In the genomic region with DNA sequence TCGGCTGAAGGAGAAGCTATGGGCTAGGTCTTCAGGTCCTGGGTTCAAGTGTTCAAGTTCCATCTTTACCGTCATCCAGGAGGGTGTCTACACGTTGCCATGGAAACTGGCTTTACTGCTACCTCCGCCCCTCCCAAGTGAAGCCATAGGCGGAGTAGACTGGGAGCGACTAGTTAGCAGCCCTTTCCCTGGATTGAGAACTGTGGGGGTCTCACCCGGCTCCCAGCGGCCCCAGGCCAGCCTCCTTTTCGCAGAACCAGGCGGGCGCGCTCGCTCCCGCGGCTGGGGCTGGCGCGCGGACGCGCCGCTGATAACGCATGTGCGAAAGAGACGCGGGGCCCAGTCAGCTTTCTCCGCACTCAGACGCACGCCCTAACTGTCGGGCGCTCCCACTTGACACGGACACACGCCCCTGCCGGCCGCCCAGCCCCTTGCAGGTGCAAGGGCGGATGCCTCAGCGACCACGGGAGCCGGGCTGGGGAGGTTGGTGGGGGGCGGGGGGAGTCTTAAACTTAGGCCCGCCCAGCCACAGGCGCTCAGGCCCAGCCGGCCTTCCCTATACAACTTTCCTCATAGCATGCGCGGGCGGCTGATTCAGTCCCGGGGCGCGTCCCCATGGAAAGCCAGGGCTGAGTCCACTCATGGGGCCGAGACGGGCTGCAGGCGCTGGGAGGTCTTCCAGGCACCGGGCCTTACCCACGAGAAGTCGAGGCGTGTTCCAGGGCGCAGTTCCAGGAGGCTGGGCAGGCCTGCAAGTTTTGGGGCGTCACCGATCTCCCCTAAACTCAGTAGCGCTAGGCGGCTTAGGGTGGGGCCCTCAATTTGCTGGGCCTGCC, we compare ENCODE assay signal across 9 cellular contexts. TPM values are rescaled to one million over a fixed set of nuclear protein-coding genes. Genes with fewer than 3 reads are reported as not detected.
DNase-seq lines count a peak whose midpoint lies in the region; ATAC-seq lines count a peak whose summit lies in the region.
"Had no signal": no experiment of that assay in that cellular context is flagged by ENCODE, and none has a peak within 500 bp of the region (broad histone marks: within the 10 kb centered on the region; RNA-seq: fewer than 3 reads in every experiment).

No MANE protein-coding gene starts in this region.

- peaks cover 20% of the 10 kb centered on the region for H3K4me1 ChIP-seq in CD8-positive, alpha-beta memory T cell (ENCODE audit: insufficient read depth, low read length)
- peaks cover 22% of the 10 kb centered on the region for H3K4me1 ChIP-seq in ectodermal cell (ENCODE audit: control insufficient read depth, insufficient read depth, low read length)

- POLR2A ChIA-PET in CD8-positive, alpha-beta memory T cell (lab: Charles Lee) = interaction anchor here (0.6 to 1.0 kb wide), 2 partner anchors 8 to 14 kb away, joined by 3 to 4 read pairs; partner anchors contain the start of gene EFNA3

- CTCF ChIA-PET in CD8-positive, alpha-beta memory T cell (lab: Charles Lee) = interaction anchor here (1.0 to 4.7 kb wide), 6 partner anchors 9 to 25 kb away, joined by 3 to 39 read pairs (median 8); partner anchors contain the start of gene ADAM15

- no peaks in the 10 kb centered on the region for H3K27me3 ChIP-seq in CD8-positive, alpha-beta memory T cell (ENCODE audit: insufficient read depth, low read length, poor library complexity, severe bottlenecking)
- peaks cover 43% of the 10 kb centered on the region for H3K27me3 ChIP-seq in ectodermal cell (ENCODE audit: control insufficient read depth, insufficient read depth, low read length, poor library complexity, severe bottlenecking)

- H3K9me3 ChIP-seq in CD8-positive, alpha-beta memory T cell (ENCODE audit: low read length) = no peaks in the 10 kb centered on the region
- H3K9me3 ChIP-seq in ectodermal cell (ENCODE audit: control insufficient read depth, low read length) = no peaks in the 10 kb centered on the region

- no peaks in the 10 kb centered on the region for H3K36me3 ChIP-seq in CD8-positive, alpha-beta memory T cell (ENCODE audit: insufficient read depth, low read length)
- H3K36me3 ChIP-seq in ectodermal cell (ENCODE audit: control insufficient read depth, insufficient read depth, low read length) = no peaks in the 10 kb centered on the region

- peaks cover 0 to 16% (median 8%) of the 10 kb centered on the region in 3 donors for H3K36me3 Mint-ChIP-seq in CD8-positive, alpha-beta memory T cell

- H3K27me3 Mint-ChIP-seq in CD8-positive, alpha-beta memory T cell = no peaks in the 10 kb centered on the region

- no peaks in the 10 kb centered on the region for H3K9me3 Mint-ChIP-seq in CD8-positive, alpha-beta memory T cell
- H3K9me3 Mint-ChIP-seq: T-helper 1 cell treated with Interleukin-12 subunit alpha and Interleukin-12 subunit beta and Interleukin-4 antibody, amounts not matched to agents 30 μg/mL and 1 μg/mL, for 36 hours had no signal

- peaks cover 14 to 41% (median 29%) of the 10 kb centered on the region in 3 donors for H3K4me1 Mint-ChIP-seq in CD8-positive, alpha-beta memory T cell

- H3K27ac ChIP-seq in CD8-positive, alpha-beta memory T cell (ENCODE audit: low read depth, low read length) = peak overlapping the region; percentile 43
- H3K27ac ChIP-seq in ectodermal cell (ENCODE audit: insufficient read depth, low read depth, low read length, poor library complexity, severe bottlenecking) = no peak overlapping the region

- WGBS in ectodermal cell, 2 experiments = 6 to 8% methylated on average over 60 of the region's 60 CpGs

- peak overlapping the region; percentile 15 to 68 (median 32) for H3K4me3 Mint-ChIP-seq in CD8-positive, alpha-beta memory T cell
- H3K4me3 Mint-ChIP-seq: T-helper 1 cell treated with Interleukin-12 subunit alpha and Interleukin-12 subunit beta and Interleukin-4 antibody, amounts not matched to agents 30 μg/mL and 1 μg/mL, for 36 hours had no signal

- peak overlapping the region; percentile 74 for H3K4me3 ChIP-seq in CD8-positive, alpha-beta memory T cell (ENCODE audit: low read length)
- peak overlapping the region; percentile 47 for H3K4me3 ChIP-seq in ectodermal cell (ENCODE audit: insufficient read depth, low read depth, low read length)

- H3K27ac Mint-ChIP-seq in CD8-positive, alpha-beta memory T cell = peak overlapping the region in 2 of 8 donors; percentile 32 to 43
- H3K27ac Mint-ChIP-seq: T-helper 1 cell treated with Interleukin-12 subunit alpha and Interleukin-12 subunit beta and Interleukin-4 antibody, amounts not matched to agents 30 μg/mL and 1 μg/mL, for 36 hours had no signal

- peak; percentile 70 for ATAC-seq in GM21723 (IDR thresholded peaks at IDR 0.05; ENCODE audit: unreplicated experiment)

- DNase-seq in CD8-positive, alpha-beta memory T cell = peak; percentile 57 to 87 (median 76)
- DNase-seq in NCI-H2107 (lab: John Stamatoyannopoulos, UW) (peak; percentile 33), lung microvascular endothelial cell (ENCODE audit: low read depth in 2 of 2) (peak; percentile 76 to 80)
- peak; percentile 63 to 66 for DNase-seq in activated CD4-positive, alpha-beta T cell treated with anti-CD3 and anti-CD28 coated beads, Interleukin-2, amount 50 U/mL, for 4 hours
- peak; percentile 67 for DNase-seq in stimulated activated CD8-positive, alpha-beta memory T cell treated with anti-CD3 and anti-CD28 coated beads, Interleukin-4, amount 100 ng/mL, for 24 hours (ENCODE audit: low read depth)
- DNase-seq in NK-92 treated with Interleukin-12 subunit alpha and Interleukin-12 subunit beta, amount 100 ng/mL, for 24 hours (lab: John Stamatoyannopoulos, UW) = no peak

RNA-seq across cellular contexts. Expression of gene EFNA4, which starts 7.4 kb away (rescaled TPM):
- 1 to 10 TPM; 3.4 to 3.7 TPM for total RNA-seq in CD8-positive, alpha-beta memory T cell
- polyA plus RNA-seq in CD8-positive, alpha-beta memory T cell = 3.0 TPM
- 26.4 TPM for polyA plus RNA-seq in ectodermal cell (2013, experiment 1 of 4)
- polyA plus RNA-seq in ectodermal cell (2013, experiment 2 of 4) = 21.2 TPM
- polyA plus RNA-seq in ectodermal cell (2013, experiment 3 of 4) = 23.0 TPM
- polyA plus RNA-seq in ectodermal cell (2013, experiment 4 of 4) = 24.4 TPM
- total RNA-seq in lung microvascular endothelial cell = 13.5 and 15.1 TPM in 2 replicates

RNA-seq across cellular contexts. Expression of gene EFNA3, which starts 7.7 kb away (rescaled TPM):
- total RNA-seq in CD8-positive, alpha-beta memory T cell = 1 to 10 TPM in 1 of 2 experiments, under 1 TPM in 1; 0.94 to 1.4 TPM
- 1.0 TPM for polyA plus RNA-seq in CD8-positive, alpha-beta memory T cell
- 8.6 TPM for polyA plus RNA-seq in ectodermal cell (2013, experiment 1 of 4)
- polyA plus RNA-seq in ectodermal cell (2013, experiment 2 of 4) = 7.6 TPM
- polyA plus RNA-seq in ectodermal cell (2013, experiment 3 of 4) = 7.6 TPM
- 6.8 TPM for polyA plus RNA-seq in ectodermal cell (2013, experiment 4 of 4)
- 0.79 and 1.3 TPM in 2 replicates for total RNA-seq in lung microvascular endothelial cell

RNA-seq across cellular contexts. Expression of gene ADAM15, which starts 19.8 kb away (rescaled TPM):
- total RNA-seq in CD8-positive, alpha-beta memory T cell = 10 to 100 TPM; 34.5 to 36.9 TPM
- polyA plus RNA-seq in CD8-positive, alpha-beta memory T cell = 15.3 TPM
- polyA plus RNA-seq in ectodermal cell (2013, experiment 1 of 4) = 34.7 TPM
- polyA plus RNA-seq in ectodermal cell (2013, experiment 2 of 4) = 31.6 TPM
- 21.0 TPM for polyA plus RNA-seq in ectodermal cell (2013, experiment 3 of 4)
- 22.3 TPM for polyA plus RNA-seq in ectodermal cell (2013, experiment 4 of 4)
- 82.5 and 197 TPM in 2 replicates for total RNA-seq in lung microvascular endothelial cell

RNA-seq across cellular contexts. Expression of gene DCST1, which starts 37.3 kb away (rescaled TPM):
- not detected for total RNA-seq in CD8-positive, alpha-beta memory T cell
- not detected for polyA plus RNA-seq in CD8-positive, alpha-beta memory T cell
- polyA plus RNA-seq in ectodermal cell (2013, experiment 1 of 4) = not detected
- not detected for polyA plus RNA-seq in ectodermal cell (2013, experiment 2 of 4)
- polyA plus RNA-seq in ectodermal cell (2013, experiment 3 of 4) = not detected
- polyA plus RNA-seq in ectodermal cell (2013, experiment 4 of 4) = not detected
- not detected in 2 replicates for total RNA-seq in lung microvascular endothelial cell

RNA-seq across cellular contexts. Expression of gene DCST2, which starts 37.4 kb away (rescaled TPM):
- under 1 TPM; 0.09 to 0.16 TPM for total RNA-seq in CD8-positive, alpha-beta memory T cell
- polyA plus RNA-seq in CD8-positive, alpha-beta memory T cell = not detected
- polyA plus RNA-seq in ectodermal cell (2013, experiment 1 of 4) = 2.0 TPM
- polyA plus RNA-seq in ectodermal cell (2013, experiment 2 of 4) = 2.2 TPM
- 2.4 TPM for polyA plus RNA-seq in ectodermal cell (2013, experiment 3 of 4)
- 4.4 TPM for polyA plus RNA-seq in ectodermal cell (2013, experiment 4 of 4)
- 0.20 TPM in 1 of 2 replicates, not detected in the other for total RNA-seq in lung microvascular endothelial cell
